ENCODE assay signal across 8 cellular contexts in genomic region chr20:63536997-63537524, GRCh38. TPM values are rescaled to one million over a fixed set of nuclear protein-coding genes. Genes with fewer than 3 reads are reported as not detected.
A peak's percentile ranks its signal among the peaks of the same experiment; 100 is the strongest.
DNase-seq lines count a peak whose midpoint lies in the region; ATAC-seq and TF ChIP-seq lines count a peak whose summit lies in the region.

TSS of gene PTK6 (minus strand) at chr20:63537376. CDS start at chr20:63537314, 62 bp downstream.

- no peak within 1 kb of the TSS for H4K5ac ChIP-seq in mesendoderm (ENCODE audit: low read length)

- ATAC-seq in GM19351 (IDR thresholded peaks at IDR 0.05; ENCODE audit: unreplicated experiment) (peak; percentile 34), body of pancreas (peak; percentile 2), HG02840 (IDR thresholded peaks at IDR 0.05; ENCODE audit: low FRiP score, unreplicated experiment) (no peak)

- no peak within 1 kb of the TSS for H3K18ac ChIP-seq in mesendoderm (ENCODE audit: low read length)

- H3K56ac ChIP-seq in mesendoderm (ENCODE audit: low read length) = peak within 1 kb of the TSS; percentile 83

- H3K27ac ChIP-seq in body of pancreas (peak within 1 kb of the TSS; percentile 62 to 89 (median 86)), mesendoderm (ENCODE audit: low read depth, low read length) (no peak within 1 kb of the TSS)

- H3K9ac ChIP-seq in mesendoderm (ENCODE audit: low read length) = peak within 1 kb of the TSS; percentile 71

- H3K23ac ChIP-seq in mesendoderm (ENCODE audit: low read length) = no peak within 1 kb of the TSS

- H3K4ac ChIP-seq in mesendoderm (ENCODE audit: low read depth, low read length) = no peak within 1 kb of the TSS

- H2BK120ac ChIP-seq in mesendoderm (ENCODE audit: low read depth, low read length) = no peak within 1 kb of the TSS

- H3K4me3 ChIP-seq in LNCaP clone FGC (ENCODE audit: low read depth, low read length) (peak within 1 kb of the TSS; percentile 51), body of pancreas (no peak within 1 kb of the TSS), mesendoderm (ENCODE audit: low read length) (no peak within 1 kb of the TSS)

- peak; percentile 81 for DNase-seq in A172 (ENCODE audit: low spot score)
- DNase-seq in LNCaP clone FGC (ENCODE audit: low read depth) = no peak
- DNase-seq in body of pancreas = peak in 3 of 4 donors; percentile 53 to 64 (median 62)
- no peak for DNase-seq in mesendoderm
- no peak for DNase-seq in GDM1 (lab: John Stamatoyannopoulos, UW)
- no peak for DNase-seq in AG08395 (ENCODE audit: low spot score)

- H3K79me2 ChIP-seq in mesendoderm (ENCODE audit: control insufficient read depth, insufficient read depth, low read length) = no peaks in the 10 kb centered on the region

- TF ChIP-seq POLR2A in body of pancreas (IDR thresholded peaks at IDR 0.05) = no peak

- H2BK5ac ChIP-seq in mesendoderm (ENCODE audit: low read length) = no peak within 1 kb of the TSS

- WGBS in body of pancreas, 2 donors = 67 to 84% methylated on average over 5 to 29 of the region's 29 CpGs
- no CpG with 5 or more reads among the region's 29 CpGs for WGBS in mesendoderm (ENCODE audit: extremely low coverage, insufficient coverage, low lambda C conversion rate)

- no peak within 1 kb of the TSS for H2BK15ac ChIP-seq in mesendoderm (replicated peaks; ENCODE audit: low read depth)

- H3K4me2 ChIP-seq in mesendoderm (ENCODE audit: low read length) = peak within 1 kb of the TSS; percentile 38

- TF ChIP-seq CTCF in LNCaP clone FGC (IDR thresholded peaks at IDR 0.05; ENCODE audit: control insufficient read depth, extremely low read depth, insufficient read depth) (no peak), body of pancreas (IDR thresholded peaks at IDR 0.05) (no peak)

- H2AK5ac ChIP-seq in mesendoderm (ENCODE audit: low read length) = no peak within 1 kb of the TSS

- H3K27me3 ChIP-seq in body of pancreas (no peaks in the 10 kb centered on the region), mesendoderm (ENCODE audit: insufficient read depth, low read length, poor library complexity) (no peaks in the 10 kb centered on the region)

- H3K4me1 ChIP-seq in body of pancreas (peaks cover 35% of the 10 kb centered on the region), mesendoderm (ENCODE audit: control insufficient read depth, low read depth, low read length) (no peaks in the 10 kb centered on the region)

- no peak within 1 kb of the TSS for H4K8ac ChIP-seq in mesendoderm (ENCODE audit: low read depth, low read length)

- H3K79me1 ChIP-seq in mesendoderm (ENCODE audit: low read length) = no peaks in the 10 kb centered on the region

- H3K9me3 ChIP-seq in body of pancreas = no peaks in the 10 kb centered on the region

- intact Hi-C loops in body of pancreas (cut with DNase I) = loop anchor here (10.0 kb wide), 1 partner anchor 318 kb away; no protein-coding TSS in a partner anchor

- H3K36me3 ChIP-seq in body of pancreas (replicated peaks in 1 of 2; ENCODE audit: insufficient read depth in 1 of 2, low read depth in 2 of 2) (no peaks in the 10 kb centered on the region), mesendoderm (ENCODE audit: control insufficient read depth, insufficient read depth, low read length) (no peaks in the 10 kb centered on the region)

RNA-seq across cellular contexts. Expression of gene PTK6, which starts in this region (rescaled TPM):
- 2.0 and 2.4 TPM in 2 replicates for total RNA-seq in A172 (2014; rRNA removed; shearing (Covaris generic))
- 1 to 10 TPM; 3.0 to 5.4 TPM for total RNA-seq in body of pancreas
- 0.08 TPM for polyA plus RNA-seq in mesendoderm (2013, experiment 1 of 2)
- 0.07 TPM for polyA plus RNA-seq in mesendoderm (2013, experiment 2 of 2)

Comparison
In these comparisons a context has a peak if more than half of its experiments do, and no peak if none do; other contexts are left out.
1. DNase-seq: peak in A172 (single experiment) and body of pancreas (3 of 4); none in LNCaP clone FGC (single experiment), mesendoderm (single experiment), GDM1 (single experiment) and AG08395 (single experiment).